1 cellular context compared by ENCODE assay signal in genomic region chr7:143002856-143003255, GRCh38.
TF ChIP-seq lines count a peak whose summit lies in the region.

No MANE protein-coding gene starts in this region.

TF ChIP-seq in endothelial cell of umbilical vein, 7 proteins besides CTCF, POLR2A, EP300 and RAD21 (continued from another document):
- TF ChIP-seq EZH2 (IDR thresholded peaks at IDR 0.05; ENCODE audit: borderline replicate concordance, low read depth, low read length, severe bottlenecking) (no peak), JUN (IDR thresholded peaks at IDR 0.05; ENCODE audit: borderline replicate concordance, insufficient read depth, insufficient read length, low read depth) (no peak), POLR2AphosphoS5 (IDR thresholded peaks at IDR 0.05; ENCODE audit: insufficient read depth, low read depth, low read length) (no peak), FOS (IDR thresholded peaks at IDR 0.05; ENCODE audit: borderline replicate concordance, insufficient read depth, low read length) (no peak)
